11 cellular contexts compared by ENCODE assay signal in genomic region chr20:1121439-1121838, GRCh38. TPM values are rescaled to one million over a fixed set of nuclear protein-coding genes. Genes with fewer than 3 reads are reported as not detected.
DNase-seq lines count a peak whose midpoint lies in the region; ATAC-seq and TF ChIP-seq lines count a peak whose summit lies in the region.
"Had no signal": no experiment of that assay in that cellular context is flagged by ENCODE, and none has a peak within 500 bp of the region (broad histone marks: within the 10 kb centered on the region; RNA-seq: fewer than 3 reads in every experiment).

No MANE protein-coding gene starts in this region.

- H3K27me3 Mint-ChIP-seq in MCF 10A (ENCODE audit: insufficient read depth, unreplicated experiment) = no peaks in the 10 kb centered on the region
- no peaks in the 10 kb centered on the region for H3K27me3 Mint-ChIP-seq in T-cell
- no peaks in the 10 kb centered on the region for H3K27me3 Mint-ChIP-seq in stimulated activated naive CD8-positive, alpha-beta T cell treated with anti-CD3 and anti-CD28 coated beads, Interleukin-15, amount 100 ng/mL, for 72 hours

- no peaks in the 10 kb centered on the region for H3K27me3 ChIP-seq in mammary epithelial cell (ENCODE audit: insufficient read depth, low read length)

- H3K9ac ChIP-seq in mammary epithelial cell (ENCODE audit: insufficient read depth, low read length) = no peak overlapping the region

- H3K9me3 ChIP-seq in mammary epithelial cell (replicated peaks; ENCODE audit: insufficient read depth, low read length) = no peaks in the 10 kb centered on the region

- TF ChIP-seq CTCF in MCF 10A (IDR thresholded peaks at IDR 0.05; ENCODE audit: unreplicated experiment) = no peak
- TF ChIP-seq CTCF in mammary epithelial cell (conservative IDR thresholded peaks at IDR 0.05 in 1 of 2, IDR thresholded peaks at IDR 0.05 in 1 of 2; ENCODE audit: extremely low read depth in 1 of 2, insufficient read depth in 1 of 2, low read depth in 1 of 2, low read length in 2 of 2) = no peak
- no peak for TF ChIP-seq CTCF in fibroblast of the aortic adventitia (IDR thresholded peaks at IDR 0.05; ENCODE audit: insufficient read depth, low read length)

- H3K9me3 Mint-ChIP-seq in MCF 10A (ENCODE audit: unreplicated experiment) (no peaks in the 10 kb centered on the region), T-cell (no peaks in the 10 kb centered on the region)
- H3K9me3 Mint-ChIP-seq in stimulated activated naive CD8-positive, alpha-beta T cell treated with anti-CD3 and anti-CD28 coated beads, Interleukin-15, amount 100 ng/mL, for 72 hours = no peaks in the 10 kb centered on the region

- no TSS peak for BruUV-seq in MCF 10A (replicated peaks; lab: Mats Ljungman, UMichigan)
- BruUV-seq in mammary epithelial cell (replicated peaks; lab: Mats Ljungman, UMichigan) = no TSS peak

- H3K4me3 Mint-ChIP-seq in MCF 10A (ENCODE audit: unreplicated experiment) (peak overlapping the region; percentile 97), T-cell (peak overlapping the region; percentile 26 to 96 (median 89))
- peak overlapping the region; percentile 20 to 59 for H3K4me3 Mint-ChIP-seq in stimulated activated naive CD8-positive, alpha-beta T cell treated with anti-CD3 and anti-CD28 coated beads, Interleukin-15, amount 100 ng/mL, for 72 hours

- H3K4me1 ChIP-seq in mammary epithelial cell (ENCODE audit: insufficient read depth, low read length) = peaks cover 46% of the 10 kb centered on the region

- H3K4me2 ChIP-seq in mammary epithelial cell (ENCODE audit: insufficient read depth, low read depth, low read length) = no peak overlapping the region

- no peak for DNase-seq in MCF 10A (ENCODE audit: unreplicated experiment)
- no peak for DNase-seq in mammary epithelial cell
- DNase-seq in T-cell = no peak
- peak; percentile 12 for DNase-seq in fibroblast of the aortic adventitia (ENCODE audit: low read depth)
- no peak for DNase-seq in stimulated activated naive CD8-positive, alpha-beta T cell treated with anti-CD3 and anti-CD28 coated beads, Interleukin-15, amount 100 ng/mL, for 72 hours
- no peak for DNase-seq in midbrain (lab: John Stamatoyannopoulos, UW)
- DNase-seq in islet precursor cell = no peak
- DNase-seq: C1 segment of cervical spinal cord, NCI-H82 had no signal

- H3K79me2 ChIP-seq in mammary epithelial cell (ENCODE audit: insufficient read depth, low read length) = peaks cover 78% of the 10 kb centered on the region

- H3K27ac ChIP-seq in mammary epithelial cell (ENCODE audit: insufficient read depth, low read depth, low read length) = no peak overlapping the region

- H2AFZ ChIP-seq in mammary epithelial cell (ENCODE audit: low read depth, low read length) = no peak overlapping the region

- in situ Hi-C loops in mammary epithelial cell (cut with MboI; ENCODE audit: low sequenced_read_pairs in 2 of 2) = no loop called here

- peaks cover 26% of the 10 kb centered on the region for H3K36me3 Mint-ChIP-seq in MCF 10A (ENCODE audit: insufficient read depth, unreplicated experiment)
- peaks cover 52% of the 10 kb centered on the region for H3K36me3 Mint-ChIP-seq in T-cell

- H3K27ac Mint-ChIP-seq in MCF 10A (ENCODE audit: low read depth, unreplicated experiment) (peak overlapping the region; percentile 96), T-cell (peak overlapping the region in 1 of 2 donors; percentile 42)
- H3K27ac Mint-ChIP-seq in stimulated activated naive CD8-positive, alpha-beta T cell treated with anti-CD3 and anti-CD28 coated beads, Interleukin-15, amount 100 ng/mL, for 72 hours = peak overlapping the region; percentile 15 to 81

- WGBS in mammary epithelial cell (ENCODE audit: low coverage, missing lambda C conversion rate) = 100% methylated on average over 1 of the region's 1 CpG

- ATAC-seq in T-cell (replicated peaks in 1 of 4) (no peak), GM18873 (IDR thresholded peaks at IDR 0.05; ENCODE audit: low FRiP score, unreplicated experiment) (no peak)
- ATAC-seq in stimulated activated naive CD8-positive, alpha-beta T cell treated with anti-CD3 and anti-CD28 coated beads, Interleukin-15, amount 100 ng/mL, for 72 hours = no peak
- ATAC-seq: esophagus mucosa had no signal

- H3K4me3 ChIP-seq in mammary epithelial cell (replicated peaks in 1 of 3; ENCODE audit: insufficient read depth in 1 of 3, low read depth in 2 of 3, low read length in 3 of 3) (no peak overlapping the region), fibroblast of the aortic adventitia (ENCODE audit: low read depth, low read length) (no peak overlapping the region)

- H3K4me1 Mint-ChIP-seq in MCF 10A (ENCODE audit: insufficient read depth, unreplicated experiment) = peaks cover 45% of the 10 kb centered on the region
- peaks cover 71 to 89% (median 83%) of the 10 kb centered on the region in 3 donors for H3K4me1 Mint-ChIP-seq in T-cell
- peaks cover 64% of the 10 kb centered on the region for H3K4me1 Mint-ChIP-seq in stimulated activated naive CD8-positive, alpha-beta T cell treated with anti-CD3 and anti-CD28 coated beads, Interleukin-15, amount 100 ng/mL, for 72 hours

- POLR2A ChIA-PET in MCF 10A (lab: Yijun Ruan, JAX) (interaction anchor here (0.9 to 1.7 kb wide), 6 partner anchors 27 to 1349 kb away, joined by 3 to 4 read pairs (median 4); partner anchors contain the start of gene SNRPB), T-cell (lab: Charles Lee) (no interaction called here)

- peaks cover 11% of the 10 kb centered on the region for H3K36me3 ChIP-seq in mammary epithelial cell (ENCODE audit: insufficient read depth, low read length)

- peaks cover 4% of the 10 kb centered on the region for H4K20me1 ChIP-seq in mammary epithelial cell (ENCODE audit: insufficient read depth, low read length)

- intact Hi-C loops in MCF 10A (cut with micrococcal nuclease) (no loop called here), mammary epithelial cell (cut with micrococcal nuclease) (no loop called here)

- dilution Hi-C loops in mammary epithelial cell (cut with HindIII; ENCODE audit: low sequenced_read_pairs) = no loop called here

- CTCF ChIA-PET in MCF 10A (lab: Yijun Ruan, JAX) = interaction anchor here (0.6 to 3.8 kb wide), 6 partner anchors 11 to 303 kb away, joined by 3 to 28 read pairs (median 4); no protein-coding TSS in a partner anchor
- CTCF ChIA-PET in mammary epithelial cell (lab: Charles Lee; ENCODE audit: low non-redundant PET) = interaction anchor here (0.6 kb wide), 1 partner anchor 166 kb away, joined by 13 read pairs; no protein-coding TSS in a partner anchor
- CTCF ChIA-PET in T-cell (lab: Charles Lee) = interaction anchor here in 1 of 2 donors (0.6 kb wide), 1 partner anchor 1425 kb away, joined by 3 read pairs; no protein-coding TSS in a partner anchor

RNA-seq across cellular contexts. Expression of gene PSMF1, which starts 3.0 kb away (rescaled TPM):
- 207 and 212 TPM in 2 replicates for total RNA-seq in MCF 10A (2022)
- 100 to 1,000 TPM in 1 of 2 donors, 10 to 100 TPM in 1; 77.5 to 198 TPM for total RNA-seq in mammary epithelial cell
- polyA plus RNA-seq in mammary epithelial cell = 218 TPM
- 212 TPM for polyA minus RNA-seq in mammary epithelial cell
- total RNA-seq in T-cell = 100 to 1,000 TPM; 106 to 142 (median 127) TPM
- 62.1 and 142 TPM in 2 replicates for total RNA-seq in fibroblast of the aortic adventitia (ENCODE audit: low replicate concordance)

Comparison
In these comparisons a context has a peak if more than half of its experiments do, and no peak if none do; other contexts are left out.
1. H3K4me3 Mint-ChIP-seq: peak in every context shown above with its lines; median percentile 97 in MCF 10A; 89 in T-cell; 40 in stimulated activated naive CD8-positive, alpha-beta T cell treated with anti-CD3 and anti-CD28 coated beads, Interleukin-15, amount 100 ng/mL, for 72 hours.